ENCODE assay signal across 16 cellular contexts in the genomic region with DNA sequence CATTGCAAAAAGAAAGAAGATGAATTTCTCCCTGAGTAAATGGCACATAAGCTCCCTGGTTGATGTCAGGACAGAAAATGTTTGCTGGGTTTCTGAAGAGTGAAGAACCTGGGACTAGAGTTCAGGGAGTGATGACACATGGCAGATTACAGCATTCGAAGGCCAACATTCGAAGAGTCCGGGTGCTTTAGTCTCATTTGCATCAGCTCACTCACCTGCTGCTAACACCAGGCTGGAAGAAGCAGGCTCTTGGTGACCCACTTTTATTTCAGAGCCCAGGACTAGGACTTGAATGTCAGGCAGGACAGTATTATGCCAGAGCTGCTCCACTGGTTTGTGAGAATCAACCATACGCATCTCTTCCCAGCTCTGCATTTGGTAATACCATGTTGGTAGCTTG.
A peak's percentile ranks its signal among the peaks of the same experiment; 100 is the strongest.
DNase-seq lines count a peak whose midpoint lies in the region; ATAC-seq and TF ChIP-seq lines count a peak whose summit lies in the region.
"Had no signal": no experiment of that assay in that cellular context is flagged by ENCODE, and none has a peak within 500 bp of the region (broad histone marks: within the 10 kb centered on the region; RNA-seq: fewer than 3 reads in every experiment).

No MANE protein-coding gene starts in this region.

- no peaks in the 10 kb centered on the region for H3K27me3 ChIP-seq in right atrium auricular region
- no peaks in the 10 kb centered on the region for H3K27me3 ChIP-seq in WERI-Rb-1 (ENCODE audit: insufficient read depth, low read depth, severe bottlenecking)
- no peaks in the 10 kb centered on the region for H3K27me3 ChIP-seq in foreskin keratinocyte
- H3K27me3 ChIP-seq: BLaER1 treated with 17β-estradiol and CSF1 and Interleukin-3, amounts not matched to agents 10 nM and 100 nM; SJSA1 had no signal

- ATAC-seq in WTC11 (peak; percentile 50; the same call in 1 of the 2 replicates), left lobe of liver (no peak), foreskin keratinocyte (no peak)

- DNase-seq in right atrium auricular region (ENCODE audit: low spot score) = peak; percentile 43
- no peak for DNase-seq in cardiac septum (ENCODE audit: low spot score)
- DNase-seq in WTC11 (ENCODE audit: low spot score) = no peak
- no peak for DNase-seq in left lobe of liver (ENCODE audit: low spot score)
- no peak for DNase-seq in WERI-Rb-1
- no peak for DNase-seq in foreskin keratinocyte
- DNase-seq: CD8-positive, alpha-beta memory T cell; DMS79 treated with DMSO at 0.1 percent for 48 hours; H9; NCI-H187 treated with DMSO at 0.1 percent for 48 hours; NCI-H446 had no signal

- intact Hi-C loops in cardiac septum (cut with DNase I) = no loop called here

- H3K27me3 Mint-ChIP-seq in WTC11 (ENCODE audit: low read depth) = no peaks in the 10 kb centered on the region
- H3K27me3 Mint-ChIP-seq in nephron (ENCODE audit: low read depth) = no peaks in the 10 kb centered on the region

- H3K4me3 Mint-ChIP-seq in WTC11 = no peak overlapping the region
- peak overlapping the region in 1 of 3 experiments; percentile 12 for H3K4me3 Mint-ChIP-seq in nephron
- H3K4me3 Mint-ChIP-seq: H9 had no signal

- CTCF ChIA-PET in WTC11 (lab: Charles Lee) = interaction anchor here (0.9 to 1.2 kb wide), 3 partner anchors 64 to 111 kb away, joined by 3 to 6 read pairs (median 3); no protein-coding TSS in a partner anchor

- H3K27ac Mint-ChIP-seq in WTC11 (no peak overlapping the region), nephron (peak overlapping the region in 2 of 3 experiments; percentile 90 to 96)
- H3K27ac Mint-ChIP-seq: CD8-positive, alpha-beta memory T cell had no signal

- H3K4me1 ChIP-seq in right atrium auricular region = peaks cover 0 to 31% of the 10 kb centered on the region in 2 donors
- H3K4me1 ChIP-seq in foreskin keratinocyte = no peaks in the 10 kb centered on the region
- H3K4me1 ChIP-seq: BLaER1 treated with 17β-estradiol and CSF1 and Interleukin-3, amounts not matched to agents 10 nM and 100 nM had no signal

- TF ChIP-seq CTCF in right atrium auricular region (IDR thresholded peaks at IDR 0.05) (no peak), WTC11 (IDR thresholded peaks at IDR 0.05) (no peak), nephron (IDR thresholded peaks at IDR 0.05; ENCODE audit: unreplicated experiment in 3 of 3) (no peak), WERI-Rb-1 (IDR thresholded peaks at IDR 0.05; ENCODE audit: low read depth, low read length) (no peak), foreskin keratinocyte (conservative IDR thresholded peaks at IDR 0.05) (no peak)

- H3K27ac ChIP-seq in right atrium auricular region (no peak overlapping the region), WERI-Rb-1 (no peak overlapping the region), foreskin keratinocyte (no peak overlapping the region)
- H3K27ac ChIP-seq: BLaER1 treated with 17β-estradiol and CSF1 and Interleukin-3, amounts not matched to agents 10 nM and 100 nM; HL-60; KMS-11; SJSA1 had no signal

- H3K9me3 ChIP-seq in right atrium auricular region = no peaks in the 10 kb centered on the region
- H3K9me3 ChIP-seq in WERI-Rb-1 (ENCODE audit: severe bottlenecking) = no peaks in the 10 kb centered on the region
- H3K9me3 ChIP-seq: BLaER1 treated with 17β-estradiol and CSF1 and Interleukin-3, amounts not matched to agents 10 nM and 100 nM; SJSA1 had no signal

- H3K9me3 Mint-ChIP-seq in WTC11 = no peaks in the 10 kb centered on the region
- no peaks in the 10 kb centered on the region for H3K9me3 Mint-ChIP-seq in nephron
- H3K9me3 Mint-ChIP-seq: CD8-positive, alpha-beta memory T cell; H9 had no signal

- POLR2A ChIA-PET in WTC11 (lab: Charles Lee) = no interaction called here

- no peaks in the 10 kb centered on the region for H3K36me3 Mint-ChIP-seq in WTC11
- no peaks in the 10 kb centered on the region for H3K36me3 Mint-ChIP-seq in nephron (ENCODE audit: low read depth)
- H3K36me3 Mint-ChIP-seq: CD8-positive, alpha-beta memory T cell had no signal

- H3K4me1 Mint-ChIP-seq in WTC11 (peaks cover 32% of the 10 kb centered on the region), nephron (peaks cover 80% of the 10 kb centered on the region)
- H3K4me1 Mint-ChIP-seq: CD8-positive, alpha-beta memory T cell had no signal

- H3K4me3 ChIP-seq in right atrium auricular region (no peak overlapping the region), WERI-Rb-1 (ENCODE audit: low read depth, low read length) (no peak overlapping the region)
- H3K4me3 ChIP-seq: BLaER1 treated with 17β-estradiol and CSF1 and Interleukin-3, amounts not matched to agents 10 nM and 100 nM; SJSA1 had no signal

- H3K36me3 ChIP-seq in right atrium auricular region = no peaks in the 10 kb centered on the region
- no peaks in the 10 kb centered on the region for H3K36me3 ChIP-seq in WERI-Rb-1
- H3K36me3 ChIP-seq: BLaER1 treated with 17β-estradiol and CSF1 and Interleukin-3, amounts not matched to agents 10 nM and 100 nM; SJSA1 had no signal

TF ChIP-seq in WTC11, 78 proteins besides CTCF, POLR2A, EP300 and RAD21 (continues in another document):
- TF ChIP-seq ZNF396 (CRISPR knock-in tag; IDR thresholded peaks at IDR 0.05; ENCODE audit: borderline replicate concordance) (no peak), TEAD4 (CRISPR knock-in tag; IDR thresholded peaks at IDR 0.05) (no peak), ETV6 (CRISPR knock-in tag; IDR thresholded peaks at IDR 0.05) (no peak), ZNF423 (CRISPR knock-in tag; IDR thresholded peaks at IDR 0.05) (no peak), ZNF281 (CRISPR knock-in tag; IDR thresholded peaks at IDR 0.05) (no peak), ZNF671 (CRISPR knock-in tag; IDR thresholded peaks at IDR 0.05) (no peak)
- TF ChIP-seq, protein P1, sequence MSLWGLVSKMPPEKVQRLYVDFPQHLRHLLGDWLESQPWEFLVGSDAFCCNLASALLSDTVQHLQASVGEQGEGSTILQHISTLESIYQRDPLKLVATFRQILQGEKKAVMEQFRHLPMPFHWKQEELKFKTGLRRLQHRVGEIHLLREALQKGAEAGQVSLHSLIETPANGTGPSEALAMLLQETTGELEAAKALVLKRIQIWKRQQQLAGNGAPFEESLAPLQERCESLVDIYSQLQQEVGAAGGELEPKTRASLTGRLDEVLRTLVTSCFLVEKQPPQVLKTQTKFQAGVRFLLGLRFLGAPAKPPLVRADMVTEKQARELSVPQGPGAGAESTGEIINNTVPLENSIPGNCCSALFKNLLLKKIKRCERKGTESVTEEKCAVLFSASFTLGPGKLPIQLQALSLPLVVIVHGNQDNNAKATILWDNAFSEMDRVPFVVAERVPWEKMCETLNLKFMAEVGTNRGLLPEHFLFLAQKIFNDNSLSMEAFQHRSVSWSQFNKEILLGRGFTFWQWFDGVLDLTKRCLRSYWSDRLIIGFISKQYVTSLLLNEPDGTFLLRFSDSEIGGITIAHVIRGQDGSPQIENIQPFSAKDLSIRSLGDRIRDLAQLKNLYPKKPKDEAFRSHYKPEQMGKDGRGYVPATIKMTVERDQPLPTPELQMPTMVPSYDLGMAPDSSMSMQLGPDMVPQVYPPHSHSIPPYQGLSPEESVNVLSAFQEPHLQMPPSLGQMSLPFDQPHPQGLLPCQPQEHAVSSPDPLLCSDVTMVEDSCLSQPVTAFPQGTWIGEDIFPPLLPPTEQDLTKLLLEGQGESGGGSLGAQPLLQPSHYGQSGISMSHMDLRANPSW (CRISPR knock-in tag; conservative IDR thresholded peaks at IDR 0.05; ENCODE audit: low read depth) = no peak
- TF ChIP-seq, protein P2, sequence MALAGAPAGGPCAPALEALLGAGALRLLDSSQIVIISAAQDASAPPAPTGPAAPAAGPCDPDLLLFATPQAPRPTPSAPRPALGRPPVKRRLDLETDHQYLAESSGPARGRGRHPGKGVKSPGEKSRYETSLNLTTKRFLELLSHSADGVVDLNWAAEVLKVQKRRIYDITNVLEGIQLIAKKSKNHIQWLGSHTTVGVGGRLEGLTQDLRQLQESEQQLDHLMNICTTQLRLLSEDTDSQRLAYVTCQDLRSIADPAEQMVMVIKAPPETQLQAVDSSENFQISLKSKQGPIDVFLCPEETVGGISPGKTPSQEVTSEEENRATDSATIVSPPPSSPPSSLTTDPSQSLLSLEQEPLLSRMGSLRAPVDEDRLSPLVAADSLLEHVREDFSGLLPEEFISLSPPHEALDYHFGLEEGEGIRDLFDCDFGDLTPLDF (CRISPR knock-in tag; IDR thresholded peaks at IDR 0.05) = no peak
- TF ChIP-seq, protein P3, sequence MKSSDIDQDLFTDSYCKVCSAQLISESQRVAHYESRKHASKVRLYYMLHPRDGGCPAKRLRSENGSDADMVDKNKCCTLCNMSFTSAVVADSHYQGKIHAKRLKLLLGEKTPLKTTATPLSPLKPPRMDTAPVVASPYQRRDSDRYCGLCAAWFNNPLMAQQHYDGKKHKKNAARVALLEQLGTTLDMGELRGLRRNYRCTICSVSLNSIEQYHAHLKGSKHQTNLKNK (CRISPR knock-in tag; IDR thresholded peaks at IDR 0.05) = no peak
